ENCODE assay signal across 17 cellular contexts in genomic region chr1:55727010-55727409, GRCh38.
DNase-seq lines count a peak whose midpoint lies in the region; ATAC-seq and TF ChIP-seq lines count a peak whose summit lies in the region.
"Had no signal": no experiment of that assay in that cellular context is flagged by ENCODE, and none has a peak within 500 bp of the region (broad histone marks: within the 10 kb centered on the region; RNA-seq: fewer than 3 reads in every experiment).

No MANE protein-coding gene starts in this region.

- peak overlapping the region; percentile 30 for H3K4me3 Mint-ChIP-seq in MCF 10A (ENCODE audit: unreplicated experiment)
- H3K4me3 Mint-ChIP-seq: activated CD4-positive, alpha-beta T cell treated with anti-CD3 and anti-CD28 coated beads for 36 hours had no signal

- peak overlapping the region; percentile 11 for H3K27ac Mint-ChIP-seq in MCF 10A (ENCODE audit: low read depth, unreplicated experiment)
- H3K27ac Mint-ChIP-seq: activated CD4-positive, alpha-beta T cell treated with anti-CD3 and anti-CD28 coated beads for 36 hours had no signal

- no TSS peak for BruUV-seq in MCF 10A (replicated peaks; lab: Mats Ljungman, UMichigan)

- ATAC-seq in GM21717 (IDR thresholded peaks at IDR 0.05; ENCODE audit: unreplicated experiment) = no peak
- ATAC-seq: activated CD4-positive, alpha-beta T cell treated with anti-CD3 and anti-CD28 coated beads for 36 hours had no signal

- intact Hi-C loops in MCF 10A (cut with micrococcal nuclease) (loop anchor here (1.0 to 10.0 kb wide), 2 partner anchors 8 to 98 kb away; no protein-coding TSS in a partner anchor), breast epithelium (cut with DNase I; ENCODE audit: low total_unique reads) (no loop called here)

- no peaks in the 10 kb centered on the region for H3K36me3 ChIP-seq in breast epithelium
- H3K36me3 ChIP-seq in HAP-1 (replicated peaks) = no peaks in the 10 kb centered on the region
- H3K36me3 ChIP-seq: thyroid gland had no signal

- no peak for TF ChIP-seq POLR2A in breast epithelium (IDR thresholded peaks at IDR 0.05)

- H3K27me3 ChIP-seq in breast epithelium = no peaks in the 10 kb centered on the region
- H3K27me3 ChIP-seq in HAP-1 (ENCODE audit: low read depth) = no peaks in the 10 kb centered on the region
- H3K27me3 ChIP-seq: thyroid gland had no signal

- H3K4me1 ChIP-seq in breast epithelium (no peaks in the 10 kb centered on the region), HAP-1 (no peaks in the 10 kb centered on the region)
- H3K4me1 ChIP-seq: thyroid gland had no signal

- H3K4me3 ChIP-seq in breast epithelium (no peak overlapping the region), foreskin fibroblast (ENCODE audit: low read depth in 1 of 2, low read length in 2 of 2) (no peak overlapping the region), HAP-1 (no peak overlapping the region)
- H3K4me3 ChIP-seq: thyroid gland had no signal

- DNase-seq in MCF 10A (ENCODE audit: unreplicated experiment) = peak; percentile 71
- DNase-seq in breast epithelium (ENCODE audit: low spot score in 2 of 2) = no peak
- peak; percentile 47 for DNase-seq in T1000 (lab: John Stamatoyannopoulos, UW)
- DNase-seq in foreskin fibroblast = peak; percentile 55 to 76
- no peak for DNase-seq in GOT3 (lab: John Stamatoyannopoulos, UW)
- no peak for DNase-seq in HAP-1 (ENCODE audit: low spot score in 2 of 2)
- no peak for DNase-seq in NCI-H345 treated with DMSO at 0.1 percent for 48 hours (lab: John Stamatoyannopoulos, UW; ENCODE audit: unreplicated experiment)
- DNase-seq: 8988T; activated CD4-positive, alpha-beta T cell treated with anti-CD3 and anti-CD28 coated beads for 36 hours; amygdala; Calu3; mesenchymal stem cell; NCI-H2029; nucleus accumbens; T-helper 1 cell; thyroid gland had no signal

- H3K36me3 Mint-ChIP-seq in MCF 10A (ENCODE audit: insufficient read depth, unreplicated experiment) = no peaks in the 10 kb centered on the region

- peaks cover 36% of the 10 kb centered on the region for H3K4me1 Mint-ChIP-seq in MCF 10A (ENCODE audit: insufficient read depth, unreplicated experiment)
- H3K4me1 Mint-ChIP-seq: activated CD4-positive, alpha-beta T cell treated with anti-CD3 and anti-CD28 coated beads for 36 hours had no signal

- no peaks in the 10 kb centered on the region for H3K9me3 Mint-ChIP-seq in MCF 10A (ENCODE audit: unreplicated experiment)

- TF ChIP-seq CTCF in MCF 10A (IDR thresholded peaks at IDR 0.05; ENCODE audit: unreplicated experiment) (no peak), breast epithelium (IDR thresholded peaks at IDR 0.05) (no peak), foreskin fibroblast (IDR thresholded peaks at IDR 0.05; ENCODE audit: low read depth, low read length) (no peak)

- H3K9me3 ChIP-seq in breast epithelium (no peaks in the 10 kb centered on the region), HAP-1 (no peaks in the 10 kb centered on the region)
- H3K9me3 ChIP-seq: thyroid gland had no signal

- no peak overlapping the region for H3K27ac ChIP-seq in breast epithelium
- H3K27ac ChIP-seq: thyroid gland had no signal

- in situ Hi-C loops in HAP-1 (cut with MboI; ENCODE audit: low sequenced_read_pairs) = no loop called here

- H3K27me3 Mint-ChIP-seq in MCF 10A (ENCODE audit: insufficient read depth, unreplicated experiment) = no peaks in the 10 kb centered on the region

- CTCF ChIA-PET in MCF 10A (lab: Yijun Ruan, JAX) = interaction anchor here (0.6 kb wide), 1 partner anchor 37 kb away, joined by 3 read pairs; no protein-coding TSS in a partner anchor

- POLR2A ChIA-PET in MCF 10A (lab: Yijun Ruan, JAX) = interaction anchor here (0.7 to 1.6 kb wide), 4 partner anchors 8 to 95 kb away, joined by 3 to 6 read pairs (median 4); no protein-coding TSS in a partner anchor

Comparison
In these comparisons a context has a peak if more than half of its experiments do, and no peak if none do; other contexts are left out.
1. DNase-seq: peak in MCF 10A (single experiment), T1000 (single experiment) and foreskin fibroblast (2 of 2); none in breast epithelium (0 of 2), GOT3 (single experiment), HAP-1 (0 of 2) and NCI-H345 treated with DMSO at 0.1 percent for 48 hours (single experiment).